Comparison of ENCODE assay signal across 7 cellular contexts in the genomic region with DNA sequence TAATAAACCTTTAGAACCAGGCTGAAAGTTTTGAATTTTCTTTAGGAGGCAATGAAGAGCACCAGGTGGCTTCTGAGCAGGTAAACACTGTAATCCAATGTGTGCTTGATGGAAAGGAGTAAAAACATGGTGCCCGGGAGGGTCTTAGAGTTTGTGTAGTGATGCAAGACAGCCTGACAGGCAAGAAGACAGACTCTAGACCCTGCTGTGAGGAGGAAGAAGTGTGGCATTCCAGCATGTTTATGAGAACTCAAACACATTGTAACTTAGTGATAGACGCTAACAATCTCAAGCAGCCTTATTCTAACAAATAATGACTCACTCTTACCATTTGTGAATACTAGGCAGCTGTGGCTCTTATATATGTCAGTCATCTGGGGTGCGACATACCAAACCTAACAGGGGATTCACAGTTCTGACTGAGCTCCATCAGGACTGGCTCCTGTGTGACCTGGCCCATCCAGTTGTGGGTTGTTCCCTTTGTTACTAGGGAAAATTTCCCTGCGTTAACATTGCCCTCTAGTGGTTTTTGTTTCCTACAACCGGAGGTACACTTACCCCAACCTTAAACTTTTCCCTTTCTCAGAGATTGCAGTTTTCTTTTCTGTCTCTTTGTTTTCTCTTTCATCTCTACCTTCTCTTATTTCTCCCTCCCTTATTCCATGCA. TPM values are rescaled to one million over a fixed set of nuclear protein-coding genes. Genes with fewer than 3 reads are reported as not detected.
A peak's percentile ranks its signal among the peaks of the same experiment; 100 is the strongest.
DNase-seq lines count a peak whose midpoint lies in the region; FAIRE-seq and TF ChIP-seq lines count a peak whose summit lies in the region.

No MANE protein-coding gene starts in this region.

- TF ChIP-seq CTCF in GM12873 (IDR thresholded peaks at IDR 0.05; ENCODE audit: insufficient read depth, low read depth, low read length, missing control alignments), result peak; percentile 61
- peak; percentile 37 for TF ChIP-seq CTCF in HFF-Myc (IDR thresholded peaks at IDR 0.05; ENCODE audit: low read depth, low read length, missing control alignments)

- no peak overlapping the region for H3K4me3 ChIP-seq in HFF-Myc (replicated peaks; ENCODE audit: low read depth, low read length)

- peak; percentile 94 for FAIRE-seq in colon (lab: Jason Lieb, UNC)

- peak; percentile 10 for DNase-seq in HFF-Myc (ENCODE audit: extremely low read depth, low read depth)
- DNase-seq in NCI-H1048 (lab: John Stamatoyannopoulos, UW), result peak; percentile 16
- DNase-seq in activated CD4-positive, alpha-beta T cell treated with anti-CD3 and anti-CD28 coated beads for 1 hour, result peak; percentile 17
- DNase-seq in lung microvascular endothelial cell (ENCODE audit: low read depth in 2 of 2), result peak; percentile 63 to 76
- DNase-seq in stimulated activated CD8-positive, alpha-beta memory T cell treated with anti-CD3 and anti-CD28 coated beads, Interleukin-4, amount 100 ng/mL, for 4 hours (ENCODE audit: low read depth in 2 of 2, low spot score in 1 of 2), result peak; percentile 16 to 48

RNA-seq across cellular contexts. Expression of gene VSIG4, which starts 53.8 kb away (rescaled TPM):
- total RNA-seq in lung microvascular endothelial cell, result not detected in 2 replicates

Comparison
In these comparisons a context has a peak if more than half of its experiments do, and no peak if none do; other contexts are left out.
1. DNase-seq: peak in every context shown above with its lines; median percentile 70 in lung microvascular endothelial cell; 32 in stimulated activated CD8-positive, alpha-beta memory T cell treated with anti-CD3 and anti-CD28 coated beads, Interleukin-4, amount 100 ng/mL, for 4 hours; 17 in activated CD4-positive, alpha-beta T cell treated with anti-CD3 and anti-CD28 coated beads for 1 hour; 16 in NCI-H1048; 10 in HFF-Myc.